10 cellular contexts compared by ENCODE assay signal in the genomic region with DNA sequence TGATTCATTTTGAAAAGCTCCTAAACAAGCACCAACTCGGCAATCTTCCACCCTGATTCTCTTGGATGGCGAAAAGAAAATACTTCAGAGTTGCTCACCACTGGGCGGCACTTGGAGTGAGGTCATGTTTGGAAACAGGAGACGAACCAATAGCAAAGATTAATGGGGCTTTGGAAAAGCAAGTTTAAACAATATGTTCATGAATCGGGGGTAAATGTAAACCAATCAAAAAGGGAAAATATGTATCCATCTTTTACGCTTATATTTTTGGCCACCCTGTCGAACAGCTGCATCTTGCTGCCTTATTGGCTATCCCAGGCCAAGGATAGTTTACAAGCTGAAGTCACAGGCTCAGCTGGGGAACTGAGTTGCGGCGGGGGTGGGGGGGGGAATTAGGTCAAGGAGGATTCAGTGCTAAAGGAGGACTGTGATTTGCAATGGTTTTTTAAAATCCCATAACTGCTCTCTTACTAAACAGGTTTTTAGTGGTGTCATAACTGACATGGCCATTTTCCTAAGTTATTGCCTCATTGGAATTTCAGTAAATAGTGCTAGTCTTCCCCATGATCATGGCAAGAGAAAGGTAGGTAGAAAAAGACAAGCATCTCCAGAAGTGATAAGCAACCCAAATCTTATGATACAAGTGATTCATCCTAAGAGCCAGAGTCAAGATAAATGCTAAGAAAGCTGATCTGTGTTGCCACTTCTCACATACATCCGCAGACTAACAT.
DNase-seq lines count a peak whose midpoint lies in the region; TF ChIP-seq lines count a peak whose summit lies in the region.
"Had no signal": no experiment of that assay in that cellular context is flagged by ENCODE, and none has a peak within 500 bp of the region (broad histone marks: within the 10 kb centered on the region; RNA-seq: fewer than 3 reads in every experiment).

No MANE protein-coding gene starts in this region.

- H3K27ac Mint-ChIP-seq in MCF 10A (ENCODE audit: low read depth, unreplicated experiment): no peak overlapping the region
- no peak overlapping the region for H3K27ac Mint-ChIP-seq in Calu3 (ENCODE audit: unreplicated experiment)
- no peak overlapping the region for H3K27ac Mint-ChIP-seq in chondrocyte (ENCODE audit: unreplicated experiment)

- H3K9ac ChIP-seq in colonic mucosa (ENCODE audit: low read depth in 2 of 2, low read length in 2 of 2): no peak overlapping the region
- H3K9ac ChIP-seq: parathyroid adenoma had no signal

- no peak for TF ChIP-seq POLR2A in breast epithelium (IDR thresholded peaks at IDR 0.05)

- H3K9me3 ChIP-seq in breast epithelium: no peaks in the 10 kb centered on the region
- no peaks in the 10 kb centered on the region for H3K9me3 ChIP-seq in colonic mucosa
- H3K9me3 ChIP-seq: A549 had no signal

- H3K36me3 Mint-ChIP-seq in MCF 10A (ENCODE audit: insufficient read depth, unreplicated experiment): no peaks in the 10 kb centered on the region
- H3K36me3 Mint-ChIP-seq in Calu3 (ENCODE audit: insufficient read depth, unreplicated experiment): no peaks in the 10 kb centered on the region
- no peaks in the 10 kb centered on the region for H3K36me3 Mint-ChIP-seq in chondrocyte (ENCODE audit: low read depth)

- intact Hi-C loops in MCF 10A (cut with micrococcal nuclease) (loop anchor here (1.0 kb wide), 2 partner anchors 157 to 527 kb away; a partner anchor contains a TSS), breast epithelium (cut with DNase I; ENCODE audit: low total_unique reads) (no loop called here), colonic mucosa (cut with DNase I) (loop anchor here (10.0 kb wide), 1 partner anchor 214 kb away; a partner anchor contains a TSS), Calu3 (cut with micrococcal nuclease; ENCODE audit: unreplicated experiment) (no loop called here)

- H3K27me3 Mint-ChIP-seq in MCF 10A (ENCODE audit: insufficient read depth, unreplicated experiment): no peaks in the 10 kb centered on the region
- no peaks in the 10 kb centered on the region for H3K27me3 Mint-ChIP-seq in Calu3 (ENCODE audit: unreplicated experiment)
- no peaks in the 10 kb centered on the region for H3K27me3 Mint-ChIP-seq in chondrocyte (ENCODE audit: low read depth)

- DNase-seq in MCF 10A (ENCODE audit: unreplicated experiment) (peak; percentile 84), breast epithelium (ENCODE audit: low spot score in 2 of 2) (no peak), colonic mucosa (peak; percentile 35), medulla oblongata (ENCODE audit: extremely low spot score) (peak; percentile 13), Calu3 (no peak), HT-29 (ENCODE audit: low spot score) (no peak), activated T-cell treated with anti-CD3 and anti-CD28 coated beads for 4 hours (no peak), chondrocyte (ENCODE audit: low spot score) (no peak)

- CTCF ChIA-PET in MCF 10A (lab: Yijun Ruan, JAX) (interaction anchor here (0.6 to 3.2 kb wide), 15 partner anchors 8 to 549 kb away, joined by 3 to 21 read pairs (median 4); a partner anchor contains a TSS), Calu3 (lab: Charles Lee) (interaction anchor here (0.6 kb wide), 1 partner anchor 214 kb away, joined by 4 read pairs; no protein-coding TSS in a partner anchor)

- no TSS peak for BruUV-seq in MCF 10A (replicated peaks; lab: Mats Ljungman, UMichigan)
- no TSS peak for BruUV-seq in Calu3 (replicated peaks; lab: Mats Ljungman, UMichigan)

- peak; percentile 21 for TF ChIP-seq CTCF in MCF 10A (IDR thresholded peaks at IDR 0.05; ENCODE audit: unreplicated experiment)
- no peak for TF ChIP-seq CTCF in breast epithelium (IDR thresholded peaks at IDR 0.05)
- no peak for TF ChIP-seq CTCF in colonic mucosa (IDR thresholded peaks at IDR 0.05)
- no peak for TF ChIP-seq CTCF in Calu3 (IDR thresholded peaks at IDR 0.05; ENCODE audit: unreplicated experiment)
- TF ChIP-seq CTCF in chondrocyte (IDR thresholded peaks at IDR 0.05): no peak

- no peak overlapping the region for H3K4me3 Mint-ChIP-seq in MCF 10A (ENCODE audit: unreplicated experiment)
- H3K4me3 Mint-ChIP-seq in Calu3 (ENCODE audit: low read depth, unreplicated experiment): no peak overlapping the region
- H3K4me3 Mint-ChIP-seq in chondrocyte (ENCODE audit: unreplicated experiment): no peak overlapping the region

- peaks cover 17% of the 10 kb centered on the region for H3K4me1 Mint-ChIP-seq in MCF 10A (ENCODE audit: insufficient read depth, unreplicated experiment)
- peaks cover 30% of the 10 kb centered on the region for H3K4me1 Mint-ChIP-seq in Calu3 (ENCODE audit: low read depth, unreplicated experiment)
- H3K4me1 Mint-ChIP-seq in chondrocyte (ENCODE audit: low read depth): peaks cover 22% of the 10 kb centered on the region

- H3K27me3 ChIP-seq in breast epithelium (no peaks in the 10 kb centered on the region), colonic mucosa (no peaks in the 10 kb centered on the region)

- POLR2A ChIA-PET in MCF 10A (lab: Yijun Ruan, JAX): interaction anchor here (0.6 to 1.7 kb wide), 9 partner anchors 9 to 439 kb away, joined by 3 to 30 read pairs (median 3); a partner anchor contains a TSS

- H3K9me3 Mint-ChIP-seq in MCF 10A (ENCODE audit: unreplicated experiment) (no peaks in the 10 kb centered on the region), Calu3 (ENCODE audit: low read depth, unreplicated experiment) (no peaks in the 10 kb centered on the region), chondrocyte (ENCODE audit: low read depth) (no peaks in the 10 kb centered on the region)

- H3K27ac ChIP-seq in breast epithelium (peak overlapping the region in 1 of 2 donors; percentile 56), colonic mucosa (no peak overlapping the region)
- H3K27ac ChIP-seq: A549, parathyroid adenoma had no signal

- no peaks in the 10 kb centered on the region for H3K4me1 ChIP-seq in breast epithelium
- H3K4me1 ChIP-seq in colonic mucosa: peaks cover 4% of the 10 kb centered on the region
- H3K4me1 ChIP-seq: parathyroid adenoma had no signal

- H3K4me3 ChIP-seq in breast epithelium (no peak overlapping the region), colonic mucosa (no peak overlapping the region)
- H3K4me3 ChIP-seq: A549 had no signal

- no peaks in the 10 kb centered on the region for H3K36me3 ChIP-seq in breast epithelium
- H3K36me3 ChIP-seq in colonic mucosa: no peaks in the 10 kb centered on the region

Comparison
In these comparisons a context has a peak if more than half of its experiments do, and no peak if none do; other contexts are left out.
1. DNase-seq: peak in MCF 10A (single experiment), colonic mucosa (single experiment) and medulla oblongata (single experiment); none in breast epithelium (0 of 2), Calu3 (single experiment), HT-29 (single experiment), activated T-cell treated with anti-CD3 and anti-CD28 coated beads for 4 hours (single experiment) and chondrocyte (single experiment).
2. intact Hi-C loops: an anchor here in MCF 10A (1.0 kb wide) and colonic mucosa (10.0 kb wide); none called in breast epithelium and Calu3.